ENCODE assay signal across 8 cellular contexts in genomic region chr11:746289-747175, GRCh38. TPM values are rescaled to one million over a fixed set of nuclear protein-coding genes. Genes with fewer than 3 reads are reported as not detected.
DNase-seq lines count a peak whose midpoint lies in the region; ATAC-seq and TF ChIP-seq lines count a peak whose summit lies in the region.

No MANE protein-coding gene starts in this region.

- TF ChIP-seq CTCF in dorsolateral prefrontal cortex (IDR thresholded peaks at IDR 0.05 in 54 of 56, conservative IDR thresholded peaks at IDR 0.05 in 2 of 56; ENCODE audit: low read depth in 1 of 56, partially characterized antibody in 56 of 56), result peak in 1 of 56 donors; percentile 23

- peak; percentile 41 for DNase-seq in stimulated activated CD4-positive, alpha-beta T cell treated with anti-CD3 and anti-CD28 coated beads, Interleukin-1b, Interleukin-23, amount 100 ng/mL, for 48 hours
- DNase-seq in stimulated activated CD4-positive, alpha-beta T cell treated with anti-CD3 and anti-CD28 coated beads, Interleukin-4, amount 100 ng/mL, for 24 hours, result no peak
- no peak for DNase-seq in SJSA1 (ENCODE audit: low read depth in 1 of 2, low spot score in 2 of 2)
- DNase-seq in dorsolateral prefrontal cortex, result peak in 9 of 10 donors; percentile 30 to 72 (median 71)
- DNase-seq in mesendoderm, result peak; percentile 65
- no peak for DNase-seq in activated effector memory CD4-positive, alpha-beta T cell treated with anti-CD3 and anti-CD28 coated beads, Interleukin-2, amount 50 U/mL, for 16 hours

- no peak overlapping the region for H2AK5ac ChIP-seq in mesendoderm (ENCODE audit: low read length)

- peak overlapping the region; percentile 77 for H3K18ac ChIP-seq in mesendoderm (ENCODE audit: low read length)

- H2BK15ac ChIP-seq in mesendoderm (replicated peaks; ENCODE audit: low read depth), result no peak overlapping the region

- peaks cover 9% of the 10 kb centered on the region for H3K79me1 ChIP-seq in mesendoderm (ENCODE audit: low read length)

- H3K4ac ChIP-seq in mesendoderm (ENCODE audit: low read depth, low read length), result peak overlapping the region; percentile 10

- H3K36me3 ChIP-seq in SJSA1 (no peaks in the 10 kb centered on the region), mesendoderm (ENCODE audit: control insufficient read depth, insufficient read depth, low read length) (no peaks in the 10 kb centered on the region), thymus (ENCODE audit: control insufficient read depth, insufficient read depth) (no peaks in the 10 kb centered on the region)

- peak overlapping the region; percentile 95 for H3K56ac ChIP-seq in mesendoderm (ENCODE audit: low read length)

- H3K27ac ChIP-seq in SJSA1 (no peak overlapping the region), dorsolateral prefrontal cortex (peak overlapping the region; percentile 89 to 99 (median 97)), mesendoderm (ENCODE audit: low read depth, low read length) (peak overlapping the region; percentile 85), thymus (ENCODE audit: low read depth) (peak overlapping the region; percentile 8)

- H3K4me2 ChIP-seq in mesendoderm (ENCODE audit: low read length), result peak overlapping the region; percentile 87

- intact Hi-C loops in dorsolateral prefrontal cortex (cut with DNase I), result loop anchor here in 1 of 2 donors (2.0 kb wide), 1 partner anchor 16 kb away; no protein-coding TSS in a partner anchor

- H3K4me3 ChIP-seq in SJSA1 (peak overlapping the region; percentile 93), dorsolateral prefrontal cortex (peak overlapping the region; percentile 72 to 99 (median 96)), mesendoderm (ENCODE audit: low read length) (peak overlapping the region; percentile 73), thymus (ENCODE audit: low read length) (peak overlapping the region; percentile 79)

- no peak overlapping the region for H2BK120ac ChIP-seq in mesendoderm (ENCODE audit: low read depth, low read length)

- H3K79me2 ChIP-seq in mesendoderm (ENCODE audit: control insufficient read depth, insufficient read depth, low read length), result peaks cover 25% of the 10 kb centered on the region

- no CpG with 5 or more reads among the region's 48 CpGs for WGBS in mesendoderm (ENCODE audit: extremely low coverage, insufficient coverage, low lambda C conversion rate)
- WGBS in thymus, result 25% methylated on average over 48 of the region's 48 CpGs

- H3K4me1 ChIP-seq in SJSA1 (replicated peaks) (peaks cover 19% of the 10 kb centered on the region), mesendoderm (ENCODE audit: control insufficient read depth, low read depth, low read length) (peaks cover 3% of the 10 kb centered on the region), thymus (ENCODE audit: control insufficient read depth, insufficient read depth, low read length) (peaks cover 12% of the 10 kb centered on the region)

- H2BK5ac ChIP-seq in mesendoderm (ENCODE audit: low read length), result no peak overlapping the region

- no peak overlapping the region for H3K23ac ChIP-seq in mesendoderm (ENCODE audit: low read length)

- H3K27me3 ChIP-seq in SJSA1 (replicated peaks), result no peaks in the 10 kb centered on the region
- H3K27me3 ChIP-seq in dorsolateral prefrontal cortex, result no peaks in the 10 kb centered on the region
- H3K27me3 ChIP-seq in mesendoderm (ENCODE audit: insufficient read depth, low read length, poor library complexity), result no peaks in the 10 kb centered on the region
- H3K27me3 ChIP-seq in thymus (ENCODE audit: control insufficient read depth, insufficient read depth), result no peaks in the 10 kb centered on the region

- H3K9ac ChIP-seq in mesendoderm (ENCODE audit: low read length), result peak overlapping the region; percentile 89

- peak; percentile 25 for ATAC-seq in HG03103 (IDR thresholded peaks at IDR 0.05; ENCODE audit: low read depth, unreplicated experiment)

- H3K9me3 ChIP-seq in SJSA1 (replicated peaks) (no peaks in the 10 kb centered on the region), thymus (ENCODE audit: control insufficient read depth) (peaks cover 2% of the 10 kb centered on the region)

- no peak overlapping the region for H4K5ac ChIP-seq in mesendoderm (ENCODE audit: low read length)

- H4K8ac ChIP-seq in mesendoderm (ENCODE audit: low read depth, low read length), result no peak overlapping the region

RNA-seq across cellular contexts. Expression of gene TALDO1, which starts 0.7 kb away (rescaled TPM):
- total RNA-seq in SJSA1 (2014; rRNA removed; shearing (Covaris generic)), result 159 and 302 TPM in 2 replicates
- total RNA-seq in dorsolateral prefrontal cortex, result 100 to 1,000 TPM in 96 of 120 experiments, 10 to 100 TPM in 24; 58.9 to 258 (median 114) TPM
- polyA plus RNA-seq in mesendoderm (2013, experiment 1 of 2), result 169 TPM
- 176 TPM for polyA plus RNA-seq in mesendoderm (2013, experiment 2 of 2)
- 115 TPM for polyA plus RNA-seq in thymus

RNA-seq across cellular contexts. Expression of gene GATD1, which starts 30.8 kb away (rescaled TPM):
- total RNA-seq in SJSA1 (2014; rRNA removed; shearing (Covaris generic)), result 7.0 and 12.4 TPM in 2 replicates
- 100 to 1,000 TPM in 50 of 120 experiments, 10 to 100 TPM in 70; 70.3 to 151 (median 96.8) TPM for total RNA-seq in dorsolateral prefrontal cortex
- 21.0 TPM for polyA plus RNA-seq in mesendoderm (2013, experiment 1 of 2)
- polyA plus RNA-seq in mesendoderm (2013, experiment 2 of 2), result 18.6 TPM
- polyA plus RNA-seq in thymus, result 31.2 TPM

RNA-seq across cellular contexts. Expression of gene EPS8L2, which starts 40.5 kb away (rescaled TPM):
- total RNA-seq in SJSA1 (2014; rRNA removed; shearing (Covaris generic)), result not detected in 2 replicates
- 10 to 100 TPM; 10.3 to 57.6 (median 18.1) TPM for total RNA-seq in dorsolateral prefrontal cortex
- 12.1 TPM for polyA plus RNA-seq in mesendoderm (2013, experiment 1 of 2)
- polyA plus RNA-seq in mesendoderm (2013, experiment 2 of 2), result 13.0 TPM
- polyA plus RNA-seq in thymus, result 28.8 TPM

RNA-seq across cellular contexts. Expression of gene CEND1, which starts 43.4 kb away (rescaled TPM):
- total RNA-seq in SJSA1 (2014; rRNA removed; shearing (Covaris generic)), result 0.21 and 0.88 TPM in 2 replicates
- 100 to 1,000 TPM in 118 of 120 experiments, 10 to 100 TPM in 2; 70.6 to 312 (median 201) TPM for total RNA-seq in dorsolateral prefrontal cortex
- 0.13 TPM for polyA plus RNA-seq in mesendoderm (2013, experiment 1 of 2)
- polyA plus RNA-seq in mesendoderm (2013, experiment 2 of 2), result 0.15 TPM
- 0.25 TPM for polyA plus RNA-seq in thymus

RNA-seq across cellular contexts. Expression of gene TMEM80, which starts 50.9 kb away (rescaled TPM):
- total RNA-seq in SJSA1 (2014; rRNA removed; shearing (Covaris generic)), result 16.0 and 16.7 TPM in 2 replicates
- 10 to 100 TPM; 14.5 to 48.6 (median 27.2) TPM for total RNA-seq in dorsolateral prefrontal cortex
- polyA plus RNA-seq in mesendoderm (2013, experiment 1 of 2), result 6.1 TPM
- 6.9 TPM for polyA plus RNA-seq in mesendoderm (2013, experiment 2 of 2)
- polyA plus RNA-seq in thymus, result 31.1 TPM

Comparison
In these comparisons a context has a peak if more than half of its experiments do, and no peak if none do; other contexts are left out.
1. DNase-seq: peak in stimulated activated CD4-positive, alpha-beta T cell treated with anti-CD3 and anti-CD28 coated beads, Interleukin-1b, Interleukin-23, amount 100 ng/mL, for 48 hours (single experiment), dorsolateral prefrontal cortex (9 of 10) and mesendoderm (single experiment); none in stimulated activated CD4-positive, alpha-beta T cell treated with anti-CD3 and anti-CD28 coated beads, Interleukin-4, amount 100 ng/mL, for 24 hours (single experiment), SJSA1 (0 of 2) and activated effector memory CD4-positive, alpha-beta T cell treated with anti-CD3 and anti-CD28 coated beads, Interleukin-2, amount 50 U/mL, for 16 hours (single experiment).
2. RNA of gene EPS8L2, which starts 40.5 kb away (total RNA-seq): 10.3 to 57.6 TPM in dorsolateral prefrontal cortex; not detected in SJSA1; every median in the first group is over 10 times any median in the second.
3. Peak in every context shown above with its lines, with median percentiles within 50 percentile points of each other: H3K4me3 ChIP-seq.